ENCODE assay signal across 1 cellular context in the genomic region with DNA sequence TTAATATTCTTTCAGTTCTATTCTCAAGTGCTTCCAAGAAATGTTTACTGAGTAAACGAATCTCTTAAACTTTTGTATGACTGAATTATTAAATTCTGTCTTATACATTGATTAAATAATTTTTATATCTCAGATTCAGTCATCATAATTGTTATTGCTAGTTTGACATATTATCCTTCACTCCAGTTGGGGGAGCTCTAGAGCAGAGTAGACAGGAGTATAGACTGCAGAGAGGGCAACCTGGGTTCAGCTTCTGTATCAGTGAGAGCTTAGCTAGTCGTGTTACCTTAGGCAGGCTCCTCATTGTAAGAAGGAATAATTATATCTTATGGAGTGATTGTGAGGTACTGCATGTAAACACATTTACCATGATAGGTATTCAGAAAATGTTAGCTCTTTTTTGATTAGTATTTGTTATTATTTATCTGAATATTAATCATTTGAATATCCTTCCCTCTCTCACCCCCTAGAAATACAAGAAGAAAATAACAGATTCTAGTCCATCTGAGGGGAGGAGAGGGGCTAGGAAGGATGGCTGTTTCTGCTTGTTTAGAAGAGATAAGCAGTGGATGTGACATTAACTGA.
TF ChIP-seq lines count a peak whose summit lies in the region.

No MANE protein-coding gene starts in this region.

TF ChIP-seq in HCT116, 20 proteins besides CTCF, POLR2A, EP300 and RAD21 (continued from another document):
- TF ChIP-seq, protein P1, sequence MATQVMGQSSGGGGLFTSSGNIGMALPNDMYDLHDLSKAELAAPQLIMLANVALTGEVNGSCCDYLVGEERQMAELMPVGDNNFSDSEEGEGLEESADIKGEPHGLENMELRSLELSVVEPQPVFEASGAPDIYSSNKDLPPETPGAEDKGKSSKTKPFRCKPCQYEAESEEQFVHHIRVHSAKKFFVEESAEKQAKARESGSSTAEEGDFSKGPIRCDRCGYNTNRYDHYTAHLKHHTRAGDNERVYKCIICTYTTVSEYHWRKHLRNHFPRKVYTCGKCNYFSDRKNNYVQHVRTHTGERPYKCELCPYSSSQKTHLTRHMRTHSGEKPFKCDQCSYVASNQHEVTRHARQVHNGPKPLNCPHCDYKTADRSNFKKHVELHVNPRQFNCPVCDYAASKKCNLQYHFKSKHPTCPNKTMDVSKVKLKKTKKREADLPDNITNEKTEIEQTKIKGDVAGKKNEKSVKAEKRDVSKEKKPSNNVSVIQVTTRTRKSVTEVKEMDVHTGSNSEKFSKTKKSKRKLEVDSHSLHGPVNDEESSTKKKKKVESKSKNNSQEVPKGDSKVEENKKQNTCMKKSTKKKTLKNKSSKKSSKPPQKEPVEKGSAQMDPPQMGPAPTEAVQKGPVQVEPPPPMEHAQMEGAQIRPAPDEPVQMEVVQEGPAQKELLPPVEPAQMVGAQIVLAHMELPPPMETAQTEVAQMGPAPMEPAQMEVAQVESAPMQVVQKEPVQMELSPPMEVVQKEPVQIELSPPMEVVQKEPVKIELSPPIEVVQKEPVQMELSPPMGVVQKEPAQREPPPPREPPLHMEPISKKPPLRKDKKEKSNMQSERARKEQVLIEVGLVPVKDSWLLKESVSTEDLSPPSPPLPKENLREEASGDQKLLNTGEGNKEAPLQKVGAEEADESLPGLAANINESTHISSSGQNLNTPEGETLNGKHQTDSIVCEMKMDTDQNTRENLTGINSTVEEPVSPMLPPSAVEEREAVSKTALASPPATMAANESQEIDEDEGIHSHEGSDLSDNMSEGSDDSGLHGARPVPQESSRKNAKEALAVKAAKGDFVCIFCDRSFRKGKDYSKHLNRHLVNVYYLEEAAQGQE (IDR thresholded peaks at IDR 0.05; ENCODE audit: low read depth): no peak
- TF ChIP-seq, protein P2, sequence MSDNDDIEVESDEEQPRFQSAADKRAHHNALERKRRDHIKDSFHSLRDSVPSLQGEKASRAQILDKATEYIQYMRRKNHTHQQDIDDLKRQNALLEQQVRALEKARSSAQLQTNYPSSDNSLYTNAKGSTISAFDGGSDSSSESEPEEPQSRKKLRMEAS (IDR thresholded peaks at IDR 0.05): no peak
- no peak for TF ChIP-seq POLR2AphosphoS5 (IDR thresholded peaks at IDR 0.05; ENCODE audit: low read depth, low read length)
- TF ChIP-seq, protein P3, sequence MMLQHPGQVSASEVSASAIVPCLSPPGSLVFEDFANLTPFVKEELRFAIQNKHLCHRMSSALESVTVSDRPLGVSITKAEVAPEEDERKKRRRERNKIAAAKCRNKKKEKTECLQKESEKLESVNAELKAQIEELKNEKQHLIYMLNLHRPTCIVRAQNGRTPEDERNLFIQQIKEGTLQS (IDR thresholded peaks at IDR 0.05): no peak
